In the genomic region with DNA sequence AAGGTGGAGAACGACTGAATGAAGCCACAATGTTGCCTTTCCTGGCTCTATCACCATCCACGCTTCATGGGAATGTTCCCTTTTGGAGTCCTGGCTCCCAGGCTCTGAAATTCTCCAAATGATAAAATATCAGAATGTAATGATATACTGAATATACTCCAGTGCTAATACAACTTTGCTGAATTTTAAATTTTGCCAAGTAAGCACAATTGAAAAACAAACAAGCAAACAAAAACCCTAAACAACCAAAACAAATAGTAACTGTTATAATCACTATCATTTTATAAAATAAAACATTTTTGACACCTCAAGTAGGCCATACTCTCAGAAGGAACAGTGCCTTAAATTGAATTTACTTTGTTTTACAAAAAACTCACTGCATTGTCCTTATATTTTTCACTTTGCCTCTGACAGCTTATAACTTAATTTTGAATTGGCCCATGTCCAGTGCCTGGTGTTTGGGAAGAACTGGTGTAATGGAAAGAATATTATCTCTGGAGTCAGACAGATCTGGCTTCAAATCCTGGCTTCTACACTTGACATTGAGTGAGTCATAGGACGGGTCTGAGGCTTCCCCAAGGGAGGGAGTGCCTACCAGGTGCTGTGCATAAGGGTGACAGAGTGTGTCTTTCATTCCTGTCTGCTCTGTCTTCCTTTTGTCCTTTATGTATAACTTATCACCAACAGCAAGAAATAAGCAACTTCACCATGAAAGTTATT, we compare ENCODE assay signal across 1 cellular context.
TF ChIP-seq lines count a peak whose summit lies in the region.

No MANE protein-coding gene starts in this region.

TF ChIP-seq in HCT116, 20 proteins besides CTCF, POLR2A, EP300 and RAD21:
- no peak for TF ChIP-seq ZNF274 (IDR thresholded peaks at IDR 0.05; ENCODE audit: low read depth, low read length)
- TF ChIP-seq SP1 (IDR thresholded peaks at IDR 0.05; ENCODE audit: low read depth), result no peak
- TF ChIP-seq EGR1 (IDR thresholded peaks at IDR 0.05; ENCODE audit: low read depth), result no peak
- TF ChIP-seq, protein P1, sequence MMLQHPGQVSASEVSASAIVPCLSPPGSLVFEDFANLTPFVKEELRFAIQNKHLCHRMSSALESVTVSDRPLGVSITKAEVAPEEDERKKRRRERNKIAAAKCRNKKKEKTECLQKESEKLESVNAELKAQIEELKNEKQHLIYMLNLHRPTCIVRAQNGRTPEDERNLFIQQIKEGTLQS (IDR thresholded peaks at IDR 0.05), result no peak
- TF ChIP-seq ZFX (IDR thresholded peaks at IDR 0.05), result no peak
- no peak for TF ChIP-seq ZBTB33 (IDR thresholded peaks at IDR 0.05; ENCODE audit: extremely low read depth, insufficient replicate concordance, low read length)
- no peak for TF ChIP-seq CEBPB (IDR thresholded peaks at IDR 0.05; ENCODE audit: low read depth)
- TF ChIP-seq JUND (IDR thresholded peaks at IDR 0.05), result no peak
